9 cellular contexts compared by ENCODE assay signal in genomic region chr5:74056789-74057164, GRCh38.
A peak's percentile ranks its signal among the peaks of the same experiment; 100 is the strongest.
DNase-seq lines count a peak whose midpoint lies in the region; ATAC-seq and TF ChIP-seq lines count a peak whose summit lies in the region.
"Had no signal": no experiment of that assay in that cellular context is flagged by ENCODE, and none has a peak within 500 bp of the region (broad histone marks: within the 10 kb centered on the region; RNA-seq: fewer than 3 reads in every experiment).

No MANE protein-coding gene starts in this region.

- no peak overlapping the region for H2BK5ac ChIP-seq in trophoblast cell (ENCODE audit: low read depth, low read length, poor library complexity)

- no peak overlapping the region for H3K4me2 ChIP-seq in PC-3 (ENCODE audit: low read length)
- no peak overlapping the region for H3K4me2 ChIP-seq in trophoblast cell (ENCODE audit: low read length)
- H3K4me2 ChIP-seq in Karpas-422 (ENCODE audit: low read depth, low read length, poor library complexity, severe bottlenecking) = no peak overlapping the region

- H3K18ac ChIP-seq in trophoblast cell (ENCODE audit: low read length) = no peak overlapping the region

- H3K4me1 Mint-ChIP-seq in activated CD4-positive, alpha-beta T cell treated with anti-CD3 and anti-CD28 coated beads, Interleukin-2, amount 10 ng/mL, durations not matched to agents 24 days and 14 days = no peaks in the 10 kb centered on the region
- H3K4me1 Mint-ChIP-seq: activated B cell treated with CpG ODN at 0.5 μM for 24 hours had no signal

- H3K27ac Mint-ChIP-seq in activated CD4-positive, alpha-beta T cell treated with anti-CD3 and anti-CD28 coated beads, Interleukin-2, amount 10 ng/mL, durations not matched to agents 24 days and 14 days = no peak overlapping the region
- H3K27ac Mint-ChIP-seq: activated B cell treated with CpG ODN at 0.5 μM for 24 hours had no signal

- peak; percentile 81 for ATAC-seq in PC-3

- no peak overlapping the region for H3K23ac ChIP-seq in trophoblast cell (ENCODE audit: low read length)

- POLR2A ChIA-PET in PC-3 (lab: Charles Lee; ENCODE audit: unreplicated experiment) = no interaction called here

- H3K4me1 ChIP-seq in PC-3 (ENCODE audit: insufficient read depth, low read length) (peaks cover 4% of the 10 kb centered on the region; the same call in 1 of the 2 replicates), trophoblast cell (ENCODE audit: control insufficient read depth in 1 of 2, insufficient read depth in 2 of 2, low read length in 2 of 2) (peaks cover 0 to 4% of the 10 kb centered on the region in 2 experiments), Karpas-422 (ENCODE audit: low read length) (no peaks in the 10 kb centered on the region)

- TF ChIP-seq CTCF in GM12874 (IDR thresholded peaks at IDR 0.05; ENCODE audit: insufficient read depth, low read depth, low read length) (peak; percentile 36; the same call in 1 of the 2 replicates), PC-3 (conservative IDR thresholded peaks at IDR 0.05; ENCODE audit: low read depth, low read length) (peak; percentile 64)

- H3K27ac ChIP-seq in PC-3 (ENCODE audit: low read length) (no peak overlapping the region), trophoblast cell (ENCODE audit: low read depth, low read length) (no peak overlapping the region), Karpas-422 (ENCODE audit: low read length) (no peak overlapping the region)

- no peak overlapping the region for H2BK12ac ChIP-seq in trophoblast cell (ENCODE audit: low read length)

- peak; percentile 51 for DNase-seq in PC-3
- peak; percentile 8 for DNase-seq in fibroblast of gingiva (ENCODE audit: low read depth)
- no peak for DNase-seq in trophoblast cell
- no peak for DNase-seq in Karpas-422
- no peak for DNase-seq in activated CD4-positive, alpha-beta T cell treated with anti-CD3 and anti-CD28 coated beads, Interleukin-2, amount 10 ng/mL, durations not matched to agents 24 days and 14 days
- no peak for DNase-seq in activated gamma-delta T cell treated with Interleukin-2 at 50 U/mL for 16 hours
- DNase-seq in NCI-H1092 (lab: John Stamatoyannopoulos, UW) = no peak
- DNase-seq: activated B cell treated with CpG ODN at 0.5 μM for 24 hours had no signal

- H3K4ac ChIP-seq in trophoblast cell (ENCODE audit: low read depth, low read length) = no peak overlapping the region

- no peaks in the 10 kb centered on the region for H3K9me3 Mint-ChIP-seq in activated CD4-positive, alpha-beta T cell treated with anti-CD3 and anti-CD28 coated beads, Interleukin-2, amount 10 ng/mL, durations not matched to agents 24 days and 14 days
- H3K9me3 Mint-ChIP-seq: activated B cell treated with CpG ODN at 0.5 μM for 24 hours had no signal

- H3K36me3 Mint-ChIP-seq in activated CD4-positive, alpha-beta T cell treated with anti-CD3 and anti-CD28 coated beads, Interleukin-2, amount 10 ng/mL, durations not matched to agents 24 days and 14 days (ENCODE audit: low read depth) = no peaks in the 10 kb centered on the region

- H3K9ac ChIP-seq in PC-3 (ENCODE audit: low read length) (no peak overlapping the region), trophoblast cell (ENCODE audit: low read length) (no peak overlapping the region), Karpas-422 (ENCODE audit: low read length) (no peak overlapping the region)

- no peaks in the 10 kb centered on the region for H3K9me2 ChIP-seq in PC-3 (replicated peaks; ENCODE audit: low read length)
- H3K9me2 ChIP-seq in Karpas-422 (replicated peaks; ENCODE audit: insufficient read depth, low read length) = no peaks in the 10 kb centered on the region

- H3K4me3 Mint-ChIP-seq in activated CD4-positive, alpha-beta T cell treated with anti-CD3 and anti-CD28 coated beads, Interleukin-2, amount 10 ng/mL, durations not matched to agents 24 days and 14 days = no peak overlapping the region
- H3K4me3 Mint-ChIP-seq: activated B cell treated with CpG ODN at 0.5 μM for 24 hours had no signal

- no peak overlapping the region for H2AFZ ChIP-seq in PC-3 (ENCODE audit: low read length)
- H2AFZ ChIP-seq in trophoblast cell (ENCODE audit: insufficient read depth, low read length, poor library complexity) = no peak overlapping the region
- H2AFZ ChIP-seq in Karpas-422 (ENCODE audit: low read length) = no peak overlapping the region

- H3K79me2 ChIP-seq in PC-3 (ENCODE audit: low read length) = no peaks in the 10 kb centered on the region
- H3K79me2 ChIP-seq in trophoblast cell (ENCODE audit: control insufficient read depth, insufficient read depth, low read length, poor library complexity) = no peaks in the 10 kb centered on the region
- no peaks in the 10 kb centered on the region for H3K79me2 ChIP-seq in Karpas-422 (ENCODE audit: low read length)

- H3K9me3 ChIP-seq in PC-3 (ENCODE audit: low read length) = no peaks in the 10 kb centered on the region
- H3K9me3 ChIP-seq in trophoblast cell (ENCODE audit: insufficient read depth, low read depth, low read length) = no peaks in the 10 kb centered on the region
- H3K9me3 ChIP-seq in Karpas-422 (ENCODE audit: low read length) = no peaks in the 10 kb centered on the region

- peak overlapping the region; percentile 54 for H4K91ac ChIP-seq in trophoblast cell (ENCODE audit: low read depth, low read length)

- CTCF ChIA-PET in PC-3 (lab: Charles Lee) = no interaction called here

- H3K27me3 Mint-ChIP-seq in activated CD4-positive, alpha-beta T cell treated with anti-CD3 and anti-CD28 coated beads, Interleukin-2, amount 10 ng/mL, durations not matched to agents 24 days and 14 days = peaks cover 7% of the 10 kb centered on the region
- H3K27me3 Mint-ChIP-seq: activated B cell treated with CpG ODN at 0.5 μM for 24 hours had no signal

- intact Hi-C loops in PC-3 (cut with micrococcal nuclease) = loop anchor here (1.0 to 5.0 kb wide), 2 partner anchors 69 to 586 kb away; no protein-coding TSS in a partner anchor
- intact Hi-C loops in activated CD4-positive, alpha-beta T cell treated with anti-CD3 and anti-CD28 coated beads, Interleukin-2, amount 10 ng/mL, durations not matched to agents 24 days and 14 days (cut with micrococcal nuclease) = loop anchor here (10.0 kb wide), 1 partner anchor 152 kb away; no protein-coding TSS in a partner anchor

- H3K14ac ChIP-seq in trophoblast cell (ENCODE audit: low read length) = no peak overlapping the region

- H3K79me1 ChIP-seq in trophoblast cell (ENCODE audit: low read length) = peaks cover 12% of the 10 kb centered on the region

- no peak overlapping the region for H4K12ac ChIP-seq in trophoblast cell (ENCODE audit: low read depth, low read length)

- no peaks in the 10 kb centered on the region for H4K20me1 ChIP-seq in PC-3 (ENCODE audit: low read length)
- no peaks in the 10 kb centered on the region for H4K20me1 ChIP-seq in Karpas-422 (ENCODE audit: insufficient read depth, low read depth, low read length)

- no peak overlapping the region for H2BK120ac ChIP-seq in trophoblast cell (ENCODE audit: insufficient read depth, low read length, poor library complexity)

- no peaks in the 10 kb centered on the region for H3F3A ChIP-seq in PC-3 (ENCODE audit: low read length, unreplicated experiment)

- H3K27me3 ChIP-seq in PC-3 (ENCODE audit: low read length) = no peaks in the 10 kb centered on the region
- H3K27me3 ChIP-seq in trophoblast cell (ENCODE audit: insufficient read depth, low read length) = no peaks in the 10 kb centered on the region
- H3K27me3 ChIP-seq in Karpas-422 (ENCODE audit: low read length) = no peaks in the 10 kb centered on the region

- BruUV-seq in PC-3 (replicated peaks; lab: Mats Ljungman, UMichigan) = no TSS peak

- H4K8ac ChIP-seq in trophoblast cell (ENCODE audit: low read depth, low read length) = no peak overlapping the region

- H3K36me3 ChIP-seq in PC-3 (ENCODE audit: low read depth, low read length) (no peaks in the 10 kb centered on the region), trophoblast cell (ENCODE audit: control insufficient read depth in 1 of 2, insufficient read depth in 2 of 2, low read length in 2 of 2) (no peaks in the 10 kb centered on the region), Karpas-422 (ENCODE audit: insufficient read depth, low read length) (no peaks in the 10 kb centered on the region)

- no peak overlapping the region for H3K4me3 ChIP-seq in PC-3 (ENCODE audit: low read length)
- no peak overlapping the region for H3K4me3 ChIP-seq in trophoblast cell (ENCODE audit: low read depth, low read length)
- no peak overlapping the region for H3K4me3 ChIP-seq in Karpas-422 (ENCODE audit: low read length)

- H2AK5ac ChIP-seq in trophoblast cell (ENCODE audit: low read length) = no peak overlapping the region

Comparison
In these comparisons a context has a peak if more than half of its experiments do, and no peak if none do; other contexts are left out.
1. DNase-seq: peak in PC-3 (single experiment) and fibroblast of gingiva (single experiment); none in trophoblast cell (0 of 2), Karpas-422 (single experiment), activated CD4-positive, alpha-beta T cell treated with anti-CD3 and anti-CD28 coated beads, Interleukin-2, amount 10 ng/mL, durations not matched to agents 24 days and 14 days (single experiment), activated gamma-delta T cell treated with Interleukin-2 at 50 U/mL for 16 hours (single experiment) and NCI-H1092 (single experiment).